1 cellular context compared by ENCODE assay signal in the genomic region with DNA sequence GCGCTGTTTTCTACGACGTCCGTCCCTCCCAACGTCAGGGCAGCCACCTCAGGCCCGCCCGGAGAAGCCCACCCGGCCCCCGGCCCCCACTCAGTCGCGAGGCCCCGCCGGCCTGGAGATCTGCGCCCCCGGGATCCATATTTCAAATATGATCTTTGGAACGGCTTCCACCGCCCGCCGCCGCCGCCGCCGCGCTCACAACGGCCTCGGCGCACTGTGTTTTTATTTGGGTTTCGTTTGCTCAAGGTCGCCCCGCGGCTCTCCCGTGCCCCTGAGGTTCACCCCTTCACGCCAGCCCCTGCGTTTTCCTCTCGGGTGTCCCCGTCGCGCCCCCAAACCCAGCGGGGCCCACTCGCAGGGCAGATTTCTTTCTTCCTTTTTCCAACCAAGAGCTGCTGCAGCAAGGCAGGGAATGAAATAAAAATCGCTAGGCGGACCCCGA.
TF ChIP-seq lines count a peak whose summit lies in the region.

No MANE protein-coding gene starts in this region.

TF ChIP-seq in HepG2, 621 proteins besides CTCF, POLR2A, EP300 and RAD21 (continued from another document and continues in another):
- TF ChIP-seq, protein P1, sequence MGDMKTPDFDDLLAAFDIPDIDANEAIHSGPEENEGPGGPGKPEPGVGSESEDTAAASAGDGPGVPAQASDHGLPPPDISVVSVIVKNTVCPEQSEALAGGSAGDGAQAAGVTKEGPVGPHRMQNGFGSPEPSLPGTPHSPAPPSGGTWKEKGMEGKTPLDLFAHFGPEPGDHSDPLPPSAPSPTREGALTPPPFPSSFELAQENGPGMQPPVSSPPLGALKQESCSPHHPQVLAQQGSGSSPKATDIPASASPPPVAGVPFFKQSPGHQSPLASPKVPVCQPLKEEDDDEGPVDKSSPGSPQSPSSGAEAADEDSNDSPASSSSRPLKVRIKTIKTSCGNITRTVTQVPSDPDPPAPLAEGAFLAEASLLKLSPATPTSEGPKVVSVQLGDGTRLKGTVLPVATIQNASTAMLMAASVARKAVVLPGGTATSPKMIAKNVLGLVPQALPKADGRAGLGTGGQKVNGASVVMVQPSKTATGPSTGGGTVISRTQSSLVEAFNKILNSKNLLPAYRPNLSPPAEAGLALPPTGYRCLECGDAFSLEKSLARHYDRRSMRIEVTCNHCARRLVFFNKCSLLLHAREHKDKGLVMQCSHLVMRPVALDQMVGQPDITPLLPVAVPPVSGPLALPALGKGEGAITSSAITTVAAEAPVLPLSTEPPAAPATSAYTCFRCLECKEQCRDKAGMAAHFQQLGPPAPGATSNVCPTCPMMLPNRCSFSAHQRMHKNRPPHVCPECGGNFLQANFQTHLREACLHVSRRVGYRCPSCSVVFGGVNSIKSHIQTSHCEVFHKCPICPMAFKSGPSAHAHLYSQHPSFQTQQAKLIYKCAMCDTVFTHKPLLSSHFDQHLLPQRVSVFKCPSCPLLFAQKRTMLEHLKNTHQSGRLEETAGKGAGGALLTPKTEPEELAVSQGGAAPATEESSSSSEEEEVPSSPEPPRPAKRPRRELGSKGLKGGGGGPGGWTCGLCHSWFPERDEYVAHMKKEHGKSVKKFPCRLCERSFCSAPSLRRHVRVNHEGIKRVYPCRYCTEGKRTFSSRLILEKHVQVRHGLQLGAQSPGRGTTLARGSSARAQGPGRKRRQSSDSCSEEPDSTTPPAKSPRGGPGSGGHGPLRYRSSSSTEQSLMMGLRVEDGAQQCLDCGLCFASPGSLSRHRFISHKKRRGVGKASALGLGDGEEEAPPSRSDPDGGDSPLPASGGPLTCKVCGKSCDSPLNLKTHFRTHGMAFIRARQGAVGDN (CRISPR knock-in tag; IDR thresholded peaks at IDR 0.05), result no peak
- no peak for TF ChIP-seq HCFC1 (IDR thresholded peaks at IDR 0.05; ENCODE audit: low read depth, low read length)
- no peak for TF ChIP-seq MTF2 (CRISPR knock-in tag; IDR thresholded peaks at IDR 0.05; ENCODE audit: borderline replicate concordance)
- no peak for TF ChIP-seq PHF20 (CRISPR knock-in tag; IDR thresholded peaks at IDR 0.05)
- TF ChIP-seq, protein P2, sequence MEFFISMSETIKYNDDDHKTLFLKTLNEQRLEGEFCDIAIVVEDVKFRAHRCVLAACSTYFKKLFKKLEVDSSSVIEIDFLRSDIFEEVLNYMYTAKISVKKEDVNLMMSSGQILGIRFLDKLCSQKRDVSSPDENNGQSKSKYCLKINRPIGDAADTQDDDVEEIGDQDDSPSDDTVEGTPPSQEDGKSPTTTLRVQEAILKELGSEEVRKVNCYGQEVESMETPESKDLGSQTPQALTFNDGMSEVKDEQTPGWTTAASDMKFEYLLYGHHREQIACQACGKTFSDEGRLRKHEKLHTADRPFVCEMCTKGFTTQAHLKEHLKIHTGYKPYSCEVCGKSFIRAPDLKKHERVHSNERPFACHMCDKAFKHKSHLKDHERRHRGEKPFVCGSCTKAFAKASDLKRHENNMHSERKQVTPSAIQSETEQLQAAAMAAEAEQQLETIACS (CRISPR knock-in tag; IDR thresholded peaks at IDR 0.05), result no peak
- TF ChIP-seq, protein P3, sequence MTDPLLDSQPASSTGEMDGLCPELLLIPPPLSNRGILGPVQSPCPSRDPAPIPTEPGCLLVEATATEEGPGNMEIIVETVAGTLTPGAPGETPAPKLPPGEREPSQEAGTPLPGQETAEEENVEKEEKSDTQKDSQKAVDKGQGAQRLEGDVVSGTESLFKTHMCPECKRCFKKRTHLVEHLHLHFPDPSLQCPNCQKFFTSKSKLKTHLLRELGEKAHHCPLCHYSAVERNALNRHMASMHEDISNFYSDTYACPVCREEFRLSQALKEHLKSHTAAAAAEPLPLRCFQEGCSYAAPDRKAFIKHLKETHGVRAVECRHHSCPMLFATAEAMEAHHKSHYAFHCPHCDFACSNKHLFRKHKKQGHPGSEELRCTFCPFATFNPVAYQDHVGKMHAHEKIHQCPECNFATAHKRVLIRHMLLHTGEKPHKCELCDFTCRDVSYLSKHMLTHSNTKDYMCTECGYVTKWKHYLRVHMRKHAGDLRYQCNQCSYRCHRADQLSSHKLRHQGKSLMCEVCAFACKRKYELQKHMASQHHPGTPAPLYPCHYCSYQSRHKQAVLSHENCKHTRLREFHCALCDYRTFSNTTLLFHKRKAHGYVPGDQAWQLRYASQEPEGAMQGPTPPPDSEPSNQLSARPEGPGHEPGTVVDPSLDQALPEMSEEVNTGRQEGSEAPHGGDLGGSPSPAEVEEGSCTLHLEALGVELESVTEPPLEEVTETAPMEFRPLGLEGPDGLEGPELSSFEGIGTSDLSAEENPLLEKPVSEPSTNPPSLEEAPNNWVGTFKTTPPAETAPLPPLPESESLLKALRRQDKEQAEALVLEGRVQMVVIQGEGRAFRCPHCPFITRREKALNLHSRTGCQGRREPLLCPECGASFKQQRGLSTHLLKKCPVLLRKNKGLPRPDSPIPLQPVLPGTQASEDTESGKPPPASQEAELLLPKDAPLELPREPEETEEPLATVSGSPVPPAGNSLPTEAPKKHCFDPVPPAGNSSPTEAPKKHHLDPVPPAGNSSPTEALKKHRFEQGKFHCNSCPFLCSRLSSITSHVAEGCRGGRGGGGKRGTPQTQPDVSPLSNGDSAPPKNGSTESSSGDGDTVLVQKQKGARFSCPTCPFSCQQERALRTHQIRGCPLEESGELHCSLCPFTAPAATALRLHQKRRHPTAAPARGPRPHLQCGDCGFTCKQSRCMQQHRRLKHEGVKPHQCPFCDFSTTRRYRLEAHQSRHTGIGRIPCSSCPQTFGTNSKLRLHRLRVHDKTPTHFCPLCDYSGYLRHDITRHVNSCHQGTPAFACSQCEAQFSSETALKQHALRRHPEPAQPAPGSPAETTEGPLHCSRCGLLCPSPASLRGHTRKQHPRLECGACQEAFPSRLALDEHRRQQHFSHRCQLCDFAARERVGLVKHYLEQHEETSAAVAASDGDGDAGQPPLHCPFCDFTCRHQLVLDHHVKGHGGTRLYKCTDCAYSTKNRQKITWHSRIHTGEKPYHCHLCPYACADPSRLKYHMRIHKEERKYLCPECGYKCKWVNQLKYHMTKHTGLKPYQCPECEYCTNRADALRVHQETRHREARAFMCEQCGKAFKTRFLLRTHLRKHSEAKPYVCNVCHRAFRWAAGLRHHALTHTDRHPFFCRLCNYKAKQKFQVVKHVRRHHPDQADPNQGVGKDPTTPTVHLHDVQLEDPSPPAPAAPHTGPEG (CRISPR knock-in tag; IDR thresholded peaks at IDR 0.05), result 0 out of 2 replicates have a peak, but pooled peaks have one; percentile 15
- TF ChIP-seq SMC3 (IDR thresholded peaks at IDR 0.05; ENCODE audit: low read length), result no peak
- TF ChIP-seq, protein P4, sequence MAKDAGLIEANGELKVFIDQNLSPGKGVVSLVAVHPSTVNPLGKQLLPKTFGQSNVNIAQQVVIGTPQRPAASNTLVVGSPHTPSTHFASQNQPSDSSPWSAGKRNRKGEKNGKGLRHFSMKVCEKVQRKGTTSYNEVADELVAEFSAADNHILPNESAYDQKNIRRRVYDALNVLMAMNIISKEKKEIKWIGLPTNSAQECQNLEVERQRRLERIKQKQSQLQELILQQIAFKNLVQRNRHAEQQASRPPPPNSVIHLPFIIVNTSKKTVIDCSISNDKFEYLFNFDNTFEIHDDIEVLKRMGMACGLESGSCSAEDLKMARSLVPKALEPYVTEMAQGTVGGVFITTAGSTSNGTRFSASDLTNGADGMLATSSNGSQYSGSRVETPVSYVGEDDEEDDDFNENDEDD (CRISPR knock-in tag; IDR thresholded peaks at IDR 0.05; ENCODE audit: borderline replicate concordance), result no peak
- TF ChIP-seq ZNF432 (CRISPR knock-in tag; IDR thresholded peaks at IDR 0.05; ENCODE audit: borderline replicate concordance), result no peak
- TF ChIP-seq, protein P5, sequence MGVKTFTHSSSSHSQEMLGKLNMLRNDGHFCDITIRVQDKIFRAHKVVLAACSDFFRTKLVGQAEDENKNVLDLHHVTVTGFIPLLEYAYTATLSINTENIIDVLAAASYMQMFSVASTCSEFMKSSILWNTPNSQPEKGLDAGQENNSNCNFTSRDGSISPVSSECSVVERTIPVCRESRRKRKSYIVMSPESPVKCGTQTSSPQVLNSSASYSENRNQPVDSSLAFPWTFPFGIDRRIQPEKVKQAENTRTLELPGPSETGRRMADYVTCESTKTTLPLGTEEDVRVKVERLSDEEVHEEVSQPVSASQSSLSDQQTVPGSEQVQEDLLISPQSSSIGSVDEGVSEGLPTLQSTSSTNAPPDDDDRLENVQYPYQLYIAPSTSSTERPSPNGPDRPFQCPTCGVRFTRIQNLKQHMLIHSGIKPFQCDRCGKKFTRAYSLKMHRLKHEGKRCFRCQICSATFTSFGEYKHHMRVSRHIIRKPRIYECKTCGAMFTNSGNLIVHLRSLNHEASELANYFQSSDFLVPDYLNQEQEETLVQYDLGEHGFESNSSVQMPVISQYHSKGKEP (CRISPR knock-in tag; IDR thresholded peaks at IDR 0.05), result no peak
- no peak for TF ChIP-seq ZKSCAN8 (CRISPR knock-in tag; IDR thresholded peaks at IDR 0.05; ENCODE audit: borderline replicate concordance)
- no peak for TF ChIP-seq IKZF4 (CRISPR knock-in tag; IDR thresholded peaks at IDR 0.05; ENCODE audit: borderline replicate concordance, low read depth, not compliant biosample characterization)
- TF ChIP-seq, protein P6, sequence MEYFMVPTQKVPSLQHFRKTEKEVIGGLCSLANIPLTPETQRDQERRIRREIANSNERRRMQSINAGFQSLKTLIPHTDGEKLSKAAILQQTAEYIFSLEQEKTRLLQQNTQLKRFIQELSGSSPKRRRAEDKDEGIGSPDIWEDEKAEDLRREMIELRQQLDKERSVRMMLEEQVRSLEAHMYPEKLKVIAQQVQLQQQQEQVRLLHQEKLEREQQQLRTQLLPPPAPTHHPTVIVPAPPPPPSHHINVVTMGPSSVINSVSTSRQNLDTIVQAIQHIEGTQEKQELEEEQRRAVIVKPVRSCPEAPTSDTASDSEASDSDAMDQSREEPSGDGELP (IDR thresholded peaks at IDR 0.05; ENCODE audit: borderline replicate concordance, low read depth), result no peak
- TF ChIP-seq, protein P7, sequence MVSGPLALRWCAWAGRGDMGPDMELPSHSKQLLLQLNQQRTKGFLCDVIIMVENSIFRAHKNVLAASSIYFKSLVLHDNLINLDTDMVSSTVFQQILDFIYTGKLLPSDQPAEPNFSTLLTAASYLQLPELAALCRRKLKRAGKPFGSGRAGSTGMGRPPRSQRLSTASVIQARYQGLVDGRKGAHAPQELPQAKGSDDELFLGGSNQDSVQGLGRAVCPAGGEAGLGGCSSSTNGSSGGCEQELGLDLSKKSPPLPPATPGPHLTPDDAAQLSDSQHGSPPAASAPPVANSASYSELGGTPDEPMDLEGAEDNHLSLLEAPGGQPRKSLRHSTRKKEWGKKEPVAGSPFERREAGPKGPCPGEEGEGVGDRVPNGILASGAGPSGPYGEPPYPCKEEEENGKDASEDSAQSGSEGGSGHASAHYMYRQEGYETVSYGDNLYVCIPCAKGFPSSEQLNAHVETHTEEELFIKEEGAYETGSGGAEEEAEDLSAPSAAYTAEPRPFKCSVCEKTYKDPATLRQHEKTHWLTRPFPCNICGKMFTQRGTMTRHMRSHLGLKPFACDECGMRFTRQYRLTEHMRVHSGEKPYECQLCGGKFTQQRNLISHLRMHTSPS (CRISPR knock-in tag; IDR thresholded peaks at IDR 0.05; ENCODE audit: low read depth), result no peak
- no peak for TF ChIP-seq ZNF768 (CRISPR knock-in tag; IDR thresholded peaks at IDR 0.05)
- TF ChIP-seq KDM1A (CRISPR knock-in tag; IDR thresholded peaks at IDR 0.05), result no peak
- TF ChIP-seq SIX4 (CRISPR knock-in tag; IDR thresholded peaks at IDR 0.05), result no peak
- TF ChIP-seq, protein P8, sequence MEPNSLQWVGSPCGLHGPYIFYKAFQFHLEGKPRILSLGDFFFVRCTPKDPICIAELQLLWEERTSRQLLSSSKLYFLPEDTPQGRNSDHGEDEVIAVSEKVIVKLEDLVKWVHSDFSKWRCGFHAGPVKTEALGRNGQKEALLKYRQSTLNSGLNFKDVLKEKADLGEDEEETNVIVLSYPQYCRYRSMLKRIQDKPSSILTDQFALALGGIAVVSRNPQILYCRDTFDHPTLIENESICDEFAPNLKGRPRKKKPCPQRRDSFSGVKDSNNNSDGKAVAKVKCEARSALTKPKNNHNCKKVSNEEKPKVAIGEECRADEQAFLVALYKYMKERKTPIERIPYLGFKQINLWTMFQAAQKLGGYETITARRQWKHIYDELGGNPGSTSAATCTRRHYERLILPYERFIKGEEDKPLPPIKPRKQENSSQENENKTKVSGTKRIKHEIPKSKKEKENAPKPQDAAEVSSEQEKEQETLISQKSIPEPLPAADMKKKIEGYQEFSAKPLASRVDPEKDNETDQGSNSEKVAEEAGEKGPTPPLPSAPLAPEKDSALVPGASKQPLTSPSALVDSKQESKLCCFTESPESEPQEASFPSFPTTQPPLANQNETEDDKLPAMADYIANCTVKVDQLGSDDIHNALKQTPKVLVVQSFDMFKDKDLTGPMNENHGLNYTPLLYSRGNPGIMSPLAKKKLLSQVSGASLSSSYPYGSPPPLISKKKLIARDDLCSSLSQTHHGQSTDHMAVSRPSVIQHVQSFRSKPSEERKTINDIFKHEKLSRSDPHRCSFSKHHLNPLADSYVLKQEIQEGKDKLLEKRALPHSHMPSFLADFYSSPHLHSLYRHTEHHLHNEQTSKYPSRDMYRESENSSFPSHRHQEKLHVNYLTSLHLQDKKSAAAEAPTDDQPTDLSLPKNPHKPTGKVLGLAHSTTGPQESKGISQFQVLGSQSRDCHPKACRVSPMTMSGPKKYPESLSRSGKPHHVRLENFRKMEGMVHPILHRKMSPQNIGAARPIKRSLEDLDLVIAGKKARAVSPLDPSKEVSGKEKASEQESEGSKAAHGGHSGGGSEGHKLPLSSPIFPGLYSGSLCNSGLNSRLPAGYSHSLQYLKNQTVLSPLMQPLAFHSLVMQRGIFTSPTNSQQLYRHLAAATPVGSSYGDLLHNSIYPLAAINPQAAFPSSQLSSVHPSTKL (CRISPR knock-in tag; IDR thresholded peaks at IDR 0.05), result no peak
- TF ChIP-seq, protein P9, sequence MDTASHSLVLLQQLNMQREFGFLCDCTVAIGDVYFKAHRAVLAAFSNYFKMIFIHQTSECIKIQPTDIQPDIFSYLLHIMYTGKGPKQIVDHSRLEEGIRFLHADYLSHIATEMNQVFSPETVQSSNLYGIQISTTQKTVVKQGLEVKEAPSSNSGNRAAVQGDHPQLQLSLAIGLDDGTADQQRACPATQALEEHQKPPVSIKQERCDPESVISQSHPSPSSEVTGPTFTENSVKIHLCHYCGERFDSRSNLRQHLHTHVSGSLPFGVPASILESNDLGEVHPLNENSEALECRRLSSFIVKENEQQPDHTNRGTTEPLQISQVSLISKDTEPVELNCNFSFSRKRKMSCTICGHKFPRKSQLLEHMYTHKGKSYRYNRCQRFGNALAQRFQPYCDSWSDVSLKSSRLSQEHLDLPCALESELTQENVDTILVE (CRISPR knock-in tag; IDR thresholded peaks at IDR 0.05), result 0 out of 2 replicates have a peak, but pooled peaks have one; percentile 6
- TF ChIP-seq, protein P10, sequence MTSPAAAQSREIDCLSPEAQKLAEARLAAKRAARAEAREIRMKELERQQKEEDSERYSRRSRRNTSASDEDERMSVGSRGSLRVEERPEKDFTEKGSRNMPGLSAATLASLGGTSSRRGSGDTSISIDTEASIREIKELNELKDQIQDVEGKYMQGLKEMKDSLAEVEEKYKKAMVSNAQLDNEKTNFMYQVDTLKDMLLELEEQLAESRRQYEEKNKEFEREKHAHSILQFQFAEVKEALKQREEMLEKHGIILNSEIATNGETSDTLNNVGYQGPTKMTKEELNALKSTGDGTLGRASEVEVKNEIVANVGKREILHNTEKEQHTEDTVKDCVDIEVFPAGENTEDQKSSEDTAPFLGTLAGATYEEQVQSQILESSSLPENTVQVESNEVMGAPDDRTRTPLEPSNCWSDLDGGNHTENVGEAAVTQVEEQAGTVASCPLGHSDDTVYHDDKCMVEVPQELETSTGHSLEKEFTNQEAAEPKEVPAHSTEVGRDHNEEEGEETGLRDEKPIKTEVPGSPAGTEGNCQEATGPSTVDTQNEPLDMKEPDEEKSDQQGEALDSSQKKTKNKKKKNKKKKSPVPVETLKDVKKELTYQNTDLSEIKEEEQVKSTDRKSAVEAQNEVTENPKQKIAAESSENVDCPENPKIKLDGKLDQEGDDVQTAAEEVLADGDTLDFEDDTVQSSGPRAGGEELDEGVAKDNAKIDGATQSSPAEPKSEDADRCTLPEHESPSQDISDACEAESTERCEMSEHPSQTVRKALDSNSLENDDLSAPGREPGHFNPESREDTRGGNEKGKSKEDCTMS (CRISPR knock-in tag; conservative IDR thresholded peaks at IDR 0.05), result no peak
